36 cellular contexts compared by ENCODE assay signal in the genomic region with DNA sequence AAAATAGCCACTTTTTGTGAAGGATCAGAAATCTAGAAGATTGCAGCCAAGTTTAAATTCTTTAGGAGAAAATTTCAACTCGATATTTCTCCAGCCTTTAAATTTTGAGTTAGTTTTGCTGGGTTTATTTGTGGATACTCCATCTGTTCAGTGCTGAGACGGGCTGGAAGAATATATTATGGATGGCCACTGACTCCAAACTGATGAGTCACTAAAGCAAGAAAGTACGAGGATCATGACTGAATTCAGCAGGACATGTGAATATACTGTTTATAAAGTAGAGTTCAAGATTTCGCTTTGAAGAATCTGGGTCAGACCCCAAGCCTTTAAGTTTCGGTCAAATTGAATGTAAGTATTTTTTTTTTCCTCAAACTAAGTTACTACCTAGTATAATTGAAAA.
DNase-seq lines count a peak whose midpoint lies in the region; ATAC-seq and TF ChIP-seq lines count a peak whose summit lies in the region.
"Had no signal": no experiment of that assay in that cellular context is flagged by ENCODE, and none has a peak within 500 bp of the region (broad histone marks: within the 10 kb centered on the region; RNA-seq: fewer than 3 reads in every experiment).

No MANE protein-coding gene starts in this region.

- H3K4me2 ChIP-seq in trophoblast cell (ENCODE audit: low read length): no peak overlapping the region
- H3K4me2 ChIP-seq: SK-N-SH had no signal

- WGBS in trophoblast cell (ENCODE audit: extremely low coverage, insufficient coverage, insufficient read length): no CpG with 5 or more reads among the region's 5 CpGs

- H3K27me3 ChIP-seq in trophoblast cell (ENCODE audit: insufficient read depth, low read length) (no peaks in the 10 kb centered on the region), colonic mucosa (no peaks in the 10 kb centered on the region)
- H3K27me3 ChIP-seq: foreskin keratinocyte, heart right ventricle, neutrophil, suprapubic skin had no signal

- H2AK5ac ChIP-seq in trophoblast cell (ENCODE audit: low read length): no peak overlapping the region

- ATAC-seq in HG02852 (IDR thresholded peaks at IDR 0.05; ENCODE audit: unreplicated experiment) (no peak), HG03469 (IDR thresholded peaks at IDR 0.05; ENCODE audit: unreplicated experiment) (no peak)
- ATAC-seq: activated T-cell treated with anti-CD3 and anti-CD28 coated beads, Interleukin-2, amount 50 U/mL, for 72 hours; foreskin keratinocyte; heart right ventricle; left ventricle myocardium superior; PC-3; sciatic nerve; stimulated activated effector memory CD8-positive, alpha-beta T cell treated with anti-CD3 and anti-CD28 coated beads, Interleukin-12 subunit alpha, Interleukin-12 subunit beta, amount 100 ng/mL, for 72 hours; T-helper 17 cell had no signal

- no peak overlapping the region for H3K18ac ChIP-seq in trophoblast cell (ENCODE audit: low read length)

- H2BK120ac ChIP-seq in trophoblast cell (ENCODE audit: insufficient read depth, low read length, poor library complexity): no peak overlapping the region

- H4K12ac ChIP-seq in trophoblast cell (ENCODE audit: low read depth, low read length): no peak overlapping the region

- TF ChIP-seq CTCF in choroid plexus epithelial cell (conservative IDR thresholded peaks at IDR 0.05; ENCODE audit: low read depth, low read length): no peak
- TF ChIP-seq CTCF in colonic mucosa (IDR thresholded peaks at IDR 0.05): no peak

- H4K8ac ChIP-seq in trophoblast cell (ENCODE audit: low read depth, low read length): no peak overlapping the region

- no peaks in the 10 kb centered on the region for H3K79me1 ChIP-seq in trophoblast cell (ENCODE audit: low read length)

- no peak overlapping the region for H2BK5ac ChIP-seq in trophoblast cell (ENCODE audit: low read depth, low read length, poor library complexity)

- no peak overlapping the region for H3K14ac ChIP-seq in trophoblast cell (ENCODE audit: low read length)

- H3K36me3 ChIP-seq in trophoblast cell (ENCODE audit: control insufficient read depth in 1 of 2, insufficient read depth in 2 of 2, low read length in 2 of 2) (no peaks in the 10 kb centered on the region), colonic mucosa (no peaks in the 10 kb centered on the region)
- H3K36me3 ChIP-seq: heart right ventricle, neutrophil, prostate gland, suprapubic skin had no signal

- H3K9ac ChIP-seq in trophoblast cell (ENCODE audit: low read length) (no peak overlapping the region), colonic mucosa (ENCODE audit: low read depth in 2 of 2, low read length in 2 of 2) (no peak overlapping the region)
- H3K9ac ChIP-seq: SK-N-SH had no signal

- peak; percentile 2 for DNase-seq in AG08396 (ENCODE audit: low spot score)
- DNase-seq in OCI-M1 (lab: John Stamatoyannopoulos, UW): peak; percentile 28
- DNase-seq in choroid plexus epithelial cell (ENCODE audit: low read depth): peak; percentile 8
- peak; percentile 42 for DNase-seq in middle frontal gyrus (ENCODE audit: extremely low spot score, low spot score)
- DNase-seq in trophoblast cell: no peak
- DNase-seq in colonic mucosa: no peak
- DNase-seq: 8988T; activated naive CD4-positive, alpha-beta T cell treated with Interleukin-2 at 50 U/mL for 16 hours; activated T-cell treated with anti-CD3 and anti-CD28 coated beads, Interleukin-2, amount 50 U/mL, for 72 hours; CD4-positive, CD25-positive, alpha-beta regulatory T cell; effector memory CD4-positive, alpha-beta T cell; foreskin keratinocyte; GOT3; heart right ventricle; HFFc6; KG1; kidney; left ventricle myocardium superior; MM.1S; naive B cell; NCI-H1105 treated with DMSO at 0.1 percent for 48 hours; NCI-H187 treated with DMSO at 0.1 percent for 48 hours; NCI-H524 treated with DMSO at 0.1 percent for 48 hours; NK-92 treated with Interleukin-12 subunit alpha and Interleukin-12 subunit beta, amount 100 ng/mL, for 24 hours; PC-3; SK-N-SH; stimulated activated CD4-positive, alpha-beta T cell treated with anti-CD3 and anti-CD28 coated beads, Interleukin-4, amount 100 ng/mL, for 4 hours; T-helper 17 cell had no signal

- no peak overlapping the region for H2AFZ ChIP-seq in trophoblast cell (ENCODE audit: insufficient read depth, low read length, poor library complexity)

- no peak overlapping the region for H4K91ac ChIP-seq in trophoblast cell (ENCODE audit: low read depth, low read length)

- H3K4me1 ChIP-seq in trophoblast cell (ENCODE audit: control insufficient read depth in 1 of 2, insufficient read depth in 2 of 2, low read length in 2 of 2) (no peaks in the 10 kb centered on the region), colonic mucosa (no peaks in the 10 kb centered on the region)
- H3K4me1 ChIP-seq: foreskin keratinocyte, heart right ventricle, prostate gland, suprapubic skin had no signal

- H3K9me3 ChIP-seq in trophoblast cell (ENCODE audit: insufficient read depth, low read depth, low read length) (no peaks in the 10 kb centered on the region), colonic mucosa (no peaks in the 10 kb centered on the region)
- H3K9me3 ChIP-seq: heart right ventricle, neutrophil, prostate gland, SK-N-SH, suprapubic skin had no signal

- H3K27ac ChIP-seq in trophoblast cell (ENCODE audit: low read depth, low read length): no peak overlapping the region
- H3K27ac ChIP-seq in colonic mucosa: no peak overlapping the region
- H3K27ac ChIP-seq: epithelial cell of prostate, foreskin keratinocyte, heart right ventricle, neutrophil, prostate gland, suprapubic skin had no signal

- no peak overlapping the region for H2BK12ac ChIP-seq in trophoblast cell (ENCODE audit: low read length)

- no peak overlapping the region for H3K23ac ChIP-seq in trophoblast cell (ENCODE audit: low read length)

- H3K4ac ChIP-seq in trophoblast cell (ENCODE audit: low read depth, low read length): no peak overlapping the region

- no peak overlapping the region for H3K4me3 ChIP-seq in choroid plexus epithelial cell (ENCODE audit: low read depth, low read length)
- no peak overlapping the region for H3K4me3 ChIP-seq in trophoblast cell (ENCODE audit: low read depth, low read length)
- no peak overlapping the region for H3K4me3 ChIP-seq in colonic mucosa
- H3K4me3 ChIP-seq: heart right ventricle, prostate gland, suprapubic skin had no signal

- intact Hi-C loops in colonic mucosa (cut with DNase I): no loop called here

- no peaks in the 10 kb centered on the region for H3K79me2 ChIP-seq in trophoblast cell (ENCODE audit: control insufficient read depth, insufficient read depth, low read length, poor library complexity)

Comparison
In these comparisons a context has a peak if more than half of its experiments do, and no peak if none do; other contexts are left out.
1. DNase-seq: peak in AG08396 (single experiment), OCI-M1 (single experiment), choroid plexus epithelial cell (single experiment) and middle frontal gyrus (single experiment); none in trophoblast cell (0 of 2) and colonic mucosa (single experiment).